2 cellular contexts compared by ENCODE assay signal in the genomic region with DNA sequence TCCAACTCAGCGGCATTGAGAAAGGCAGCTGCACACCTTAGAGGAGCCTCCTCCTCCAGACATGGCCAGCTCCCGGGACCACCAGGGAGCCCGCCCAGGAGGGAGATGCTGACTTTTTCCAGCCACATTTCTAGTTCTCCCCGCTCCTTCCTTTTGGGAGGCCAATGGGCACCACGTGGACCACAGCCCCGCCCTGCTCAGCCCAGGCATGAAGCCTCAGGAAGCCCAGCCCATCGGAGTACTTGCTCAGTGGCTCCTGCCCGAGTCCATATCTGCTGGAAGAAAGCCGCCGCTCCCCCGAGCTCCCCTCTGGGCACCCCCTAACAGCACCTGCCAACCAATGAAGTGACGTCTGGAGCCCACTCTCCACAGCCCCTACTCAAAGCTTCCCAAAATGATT.
TF ChIP-seq lines count a peak whose summit lies in the region.

No MANE protein-coding gene starts in this region.

TF ChIP-seq in Ishikawa, 13 proteins besides CTCF, POLR2A, EP300 and RAD21 (continued from another document):
- TF ChIP-seq, protein P1, sequence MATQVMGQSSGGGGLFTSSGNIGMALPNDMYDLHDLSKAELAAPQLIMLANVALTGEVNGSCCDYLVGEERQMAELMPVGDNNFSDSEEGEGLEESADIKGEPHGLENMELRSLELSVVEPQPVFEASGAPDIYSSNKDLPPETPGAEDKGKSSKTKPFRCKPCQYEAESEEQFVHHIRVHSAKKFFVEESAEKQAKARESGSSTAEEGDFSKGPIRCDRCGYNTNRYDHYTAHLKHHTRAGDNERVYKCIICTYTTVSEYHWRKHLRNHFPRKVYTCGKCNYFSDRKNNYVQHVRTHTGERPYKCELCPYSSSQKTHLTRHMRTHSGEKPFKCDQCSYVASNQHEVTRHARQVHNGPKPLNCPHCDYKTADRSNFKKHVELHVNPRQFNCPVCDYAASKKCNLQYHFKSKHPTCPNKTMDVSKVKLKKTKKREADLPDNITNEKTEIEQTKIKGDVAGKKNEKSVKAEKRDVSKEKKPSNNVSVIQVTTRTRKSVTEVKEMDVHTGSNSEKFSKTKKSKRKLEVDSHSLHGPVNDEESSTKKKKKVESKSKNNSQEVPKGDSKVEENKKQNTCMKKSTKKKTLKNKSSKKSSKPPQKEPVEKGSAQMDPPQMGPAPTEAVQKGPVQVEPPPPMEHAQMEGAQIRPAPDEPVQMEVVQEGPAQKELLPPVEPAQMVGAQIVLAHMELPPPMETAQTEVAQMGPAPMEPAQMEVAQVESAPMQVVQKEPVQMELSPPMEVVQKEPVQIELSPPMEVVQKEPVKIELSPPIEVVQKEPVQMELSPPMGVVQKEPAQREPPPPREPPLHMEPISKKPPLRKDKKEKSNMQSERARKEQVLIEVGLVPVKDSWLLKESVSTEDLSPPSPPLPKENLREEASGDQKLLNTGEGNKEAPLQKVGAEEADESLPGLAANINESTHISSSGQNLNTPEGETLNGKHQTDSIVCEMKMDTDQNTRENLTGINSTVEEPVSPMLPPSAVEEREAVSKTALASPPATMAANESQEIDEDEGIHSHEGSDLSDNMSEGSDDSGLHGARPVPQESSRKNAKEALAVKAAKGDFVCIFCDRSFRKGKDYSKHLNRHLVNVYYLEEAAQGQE (IDR thresholded peaks at IDR 0.05; ENCODE audit: low read depth), result no peak
- TF ChIP-seq FOXM1 (IDR thresholded peaks at IDR 0.05; ENCODE audit: borderline replicate concordance, low read depth), result no peak
- TF ChIP-seq, protein P2, sequence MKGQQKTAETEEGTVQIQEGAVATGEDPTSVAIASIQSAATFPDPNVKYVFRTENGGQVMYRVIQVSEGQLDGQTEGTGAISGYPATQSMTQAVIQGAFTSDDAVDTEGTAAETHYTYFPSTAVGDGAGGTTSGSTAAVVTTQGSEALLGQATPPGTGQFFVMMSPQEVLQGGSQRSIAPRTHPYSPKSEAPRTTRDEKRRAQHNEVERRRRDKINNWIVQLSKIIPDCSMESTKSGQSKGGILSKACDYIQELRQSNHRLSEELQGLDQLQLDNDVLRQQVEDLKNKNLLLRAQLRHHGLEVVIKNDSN (IDR thresholded peaks at IDR 0.05), result peak; percentile 43
- no peak for TF ChIP-seq TAF1 (IDR thresholded peaks at IDR 0.05; ENCODE audit: low read depth)
- no peak for TF ChIP-seq TCF12 (IDR thresholded peaks at IDR 0.05; ENCODE audit: low read depth)

TF ChIP-seq in K562, 482 proteins besides CTCF, POLR2A, EP300 and RAD21 (continued from another document):
- TF ChIP-seq, protein P3, sequence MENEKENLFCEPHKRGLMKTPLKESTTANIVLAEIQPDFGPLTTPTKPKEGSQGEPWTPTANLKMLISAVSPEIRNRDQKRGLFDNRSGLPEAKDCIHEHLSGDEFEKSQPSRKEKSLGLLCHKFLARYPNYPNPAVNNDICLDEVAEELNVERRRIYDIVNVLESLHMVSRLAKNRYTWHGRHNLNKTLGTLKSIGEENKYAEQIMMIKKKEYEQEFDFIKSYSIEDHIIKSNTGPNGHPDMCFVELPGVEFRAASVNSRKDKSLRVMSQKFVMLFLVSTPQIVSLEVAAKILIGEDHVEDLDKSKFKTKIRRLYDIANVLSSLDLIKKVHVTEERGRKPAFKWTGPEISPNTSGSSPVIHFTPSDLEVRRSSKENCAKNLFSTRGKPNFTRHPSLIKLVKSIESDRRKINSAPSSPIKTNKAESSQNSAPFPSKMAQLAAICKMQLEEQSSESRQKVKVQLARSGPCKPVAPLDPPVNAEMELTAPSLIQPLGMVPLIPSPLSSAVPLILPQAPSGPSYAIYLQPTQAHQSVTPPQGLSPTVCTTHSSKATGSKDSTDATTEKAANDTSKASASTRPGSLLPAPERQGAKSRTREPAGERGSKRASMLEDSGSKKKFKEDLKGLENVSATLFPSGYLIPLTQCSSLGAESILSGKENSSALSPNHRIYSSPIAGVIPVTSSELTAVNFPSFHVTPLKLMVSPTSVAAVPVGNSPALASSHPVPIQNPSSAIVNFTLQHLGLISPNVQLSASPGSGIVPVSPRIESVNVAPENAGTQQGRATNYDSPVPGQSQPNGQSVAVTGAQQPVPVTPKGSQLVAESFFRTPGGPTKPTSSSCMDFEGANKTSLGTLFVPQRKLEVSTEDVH (IDR thresholded peaks at IDR 0.05; ENCODE audit: low read depth, partially characterized antibody), result no peak
